22 cellular contexts compared by ENCODE assay signal in genomic region chr14:60544659-60545058, GRCh38. TPM values are rescaled to one million over a fixed set of nuclear protein-coding genes. Genes with fewer than 3 reads are reported as not detected.
"Had no signal": no experiment of that assay in that cellular context is flagged by ENCODE, and none has a peak within 500 bp of the region (broad histone marks: within the 10 kb centered on the region; RNA-seq: fewer than 3 reads in every experiment).

No MANE protein-coding gene starts in this region.

- ATAC-seq: activated T-cell treated with anti-CD3 and anti-CD28 coated beads, Interleukin-2, amount 50 U/mL, for 72 hours; gastrocnemius medialis; left lung; naive thymus-derived CD8-positive, alpha-beta T cell; sciatic nerve had no signal

- DNase-seq: activated CD4-positive, CD25-positive, alpha-beta regulatory T cell treated with anti-CD3 and anti-CD28 coated beads, Interleukin-2, amount 50 U/mL, for 72 hours; activated effector memory CD4-positive, alpha-beta T cell treated with Interleukin-2 at 50 U/mL for 16 hours; activated naive CD4-positive, alpha-beta T cell treated with anti-CD3 and anti-CD28 coated beads for 36 hours; activated naive CD8-positive, alpha-beta T cell treated with anti-CD3 and anti-CD28 coated beads, Interleukin-2, amount 10 ng/mL, durations not matched to agents 7 days and 5 days; activated T-cell treated with anti-CD3 and anti-CD28 coated beads, Interleukin-2, amount 50 U/mL, for 72 hours; amniotic stem cell; colonic mucosa; dorsolateral prefrontal cortex; esophagus squamous epithelium; gastrocnemius medialis; hippocampal formation; kidney glomerular epithelial cell; left lung; naive thymus-derived CD8-positive, alpha-beta T cell; small intestine; stimulated activated CD8-positive, alpha-beta memory T cell treated with anti-CD3 and anti-CD28 coated beads, Interleukin-4, amount 100 ng/mL, for 48 hours; stimulated activated naive CD4-positive, alpha-beta T cell; testis; trophoblast cell; uterus had no signal

- FAIRE-seq: small intestine had no signal

RNA-seq across cellular contexts. Expression of gene SIX6, which starts 35.7 kb away (rescaled TPM):
- polyA plus RNA-seq: lung; naive thymus-derived CD8-positive, alpha-beta T cell; small intestine had no signal

RNA-seq across cellular contexts. Expression of gene C14orf39, which starts 58.8 kb away (rescaled TPM):
- polyA plus RNA-seq: naive thymus-derived CD8-positive, alpha-beta T cell; small intestine had no signal
